ENCODE assay signal across 8 cellular contexts in genomic region chr9:134689320-134690181, GRCh38. TPM values are rescaled to one million over a fixed set of nuclear protein-coding genes. Genes with fewer than 3 reads are reported as not detected.
DNase-seq lines count a peak whose midpoint lies in the region; ATAC-seq, FAIRE-seq and TF ChIP-seq lines count a peak whose summit lies in the region.

No MANE protein-coding gene starts in this region.

- H3K9ac ChIP-seq in HepG2 (ENCODE audit: insufficient read depth, low read depth, low read length) = no peak overlapping the region

- TF ChIP-seq POLR2A in HepG2 (IDR thresholded peaks at IDR 0.05; ENCODE audit: insufficient read depth in 1 of 2, low read depth in 2 of 2, low read length in 2 of 2) (no peak), thyroid gland (IDR thresholded peaks at IDR 0.05) (no peak)

- no peak overlapping the region for H3K27ac ChIP-seq in HepG2 (ENCODE audit: extremely low read length, insufficient read depth, low read length)
- no peak overlapping the region for H3K27ac ChIP-seq in thyroid gland

- H3K27me3 ChIP-seq in HepG2 (ENCODE audit: control insufficient read depth in 1 of 2, insufficient read depth in 2 of 2, low read length in 2 of 2) (peaks cover 5 to 43% of the 10 kb centered on the region in 2 experiments; a peak in 4 of 5 replicates), thyroid gland (no peaks in the 10 kb centered on the region)

- no peak overlapping the region for H3K4me3 ChIP-seq in choroid plexus epithelial cell (ENCODE audit: low read depth, low read length)
- H3K4me3 ChIP-seq in HepG2 (replicated peaks in 1 of 3; ENCODE audit: insufficient read depth in 1 of 3, low read depth in 2 of 3, low read length in 3 of 3) = no peak overlapping the region
- no peak overlapping the region for H3K4me3 ChIP-seq in thyroid gland (replicated peaks in 1 of 3)

- no peaks in the 10 kb centered on the region for H3K4me1 ChIP-seq in HepG2 (ENCODE audit: insufficient read depth, low read length)
- H3K4me1 ChIP-seq in thyroid gland = no peaks in the 10 kb centered on the region

- WGBS in HepG2 (ENCODE audit: low lambda C conversion rate) = 19% methylated on average over 13 of the region's 20 CpGs
- WGBS in thyroid gland, 2 donors = 47 to 56% methylated on average over 19 of the region's 20 CpGs

- H2AFZ ChIP-seq in HepG2 (ENCODE audit: low read length) = no peak overlapping the region

- in situ Hi-C loops in HepG2 (cut with HindIII; ENCODE audit: extremely low pct_ligation_motif_present, low pct_unique_long_range_greater_than_20kb) = no loop called here

- no peaks in the 10 kb centered on the region for H3K9me3 Mint-ChIP-seq in activated T-cell treated with anti-CD3 and anti-CD28 coated beads, Interleukin-2, amount 50 U/mL, for 4 hours

- peaks cover 7% of the 10 kb centered on the region for H3K4me1 Mint-ChIP-seq in activated T-cell treated with anti-CD3 and anti-CD28 coated beads, Interleukin-2, amount 50 U/mL, for 4 hours (ENCODE audit: low read depth)

- no peaks in the 10 kb centered on the region; the same call in 1 of the 2 replicates for H4K20me1 ChIP-seq in HepG2 (ENCODE audit: insufficient read depth, low read length)

- no peaks in the 10 kb centered on the region for H3K36me3 ChIP-seq in HepG2 (replicated peaks in 1 of 2; ENCODE audit: control insufficient read depth in 1 of 2, insufficient read depth in 2 of 2, low read length in 2 of 2)
- H3K36me3 ChIP-seq in thyroid gland = no peaks in the 10 kb centered on the region

- no peaks in the 10 kb centered on the region for H3K36me3 Mint-ChIP-seq in activated T-cell treated with anti-CD3 and anti-CD28 coated beads, Interleukin-2, amount 50 U/mL, for 4 hours (ENCODE audit: insufficient read depth)

- intact Hi-C loops in HepG2 (cut with micrococcal nuclease; ENCODE audit: unreplicated experiment) = no loop called here
- intact Hi-C loops in thyroid gland (cut with DNase I) = no loop called here

- TF ChIP-seq CTCF in choroid plexus epithelial cell (conservative IDR thresholded peaks at IDR 0.05; ENCODE audit: low read depth, low read length) = peak; percentile 85
- peak; percentile 79 for TF ChIP-seq CTCF in HepG2 (CRISPR knock-in tag; IDR thresholded peaks at IDR 0.05)
- peak; percentile 41 to 86 (median 62) for TF ChIP-seq CTCF in thyroid gland (IDR thresholded peaks at IDR 0.05)

- H3K79me2 ChIP-seq in HepG2 (ENCODE audit: insufficient read depth, low read length) = no peaks in the 10 kb centered on the region

- TF ChIP-seq EP300 in HepG2 (IDR thresholded peaks at IDR 0.05; ENCODE audit: low read depth in 2 of 2, low read length in 2 of 2) (no peak), HepG2 (CRISPR knock-in tag; IDR thresholded peaks at IDR 0.05; ENCODE audit: borderline replicate concordance) (no peak)

- TF ChIP-seq RAD21 in HepG2 (CRISPR knock-in tag; IDR thresholded peaks at IDR 0.05) = peak; percentile 9; the same call in 1 of the 2 replicates

- no peak overlapping the region for H3K4me3 Mint-ChIP-seq in activated T-cell treated with anti-CD3 and anti-CD28 coated beads, Interleukin-2, amount 50 U/mL, for 4 hours

- POLR2A ChIA-PET in HepG2 (lab: Yijun Ruan, JAX) = no interaction called here

- H3K9me3 ChIP-seq in HepG2 (ENCODE audit: low read length) (peaks cover 10% of the 10 kb centered on the region), thyroid gland (no peaks in the 10 kb centered on the region)

- H3K4me2 ChIP-seq in HepG2 (ENCODE audit: low read depth, low read length) = no peak overlapping the region

- CTCF ChIA-PET in HepG2 (lab: Yijun Ruan, JAX; ENCODE audit: low intra/inter-chr PET ratio, low total read pairs) = no interaction called here

- FAIRE-seq in HepG2 (lab: Jason Lieb, UNC) = no peak

- peaks cover 3% of the 10 kb centered on the region for H3K27me3 Mint-ChIP-seq in activated T-cell treated with anti-CD3 and anti-CD28 coated beads, Interleukin-2, amount 50 U/mL, for 4 hours (ENCODE audit: low read depth)

- ATAC-seq in activated T-cell treated with anti-CD3 and anti-CD28 coated beads, Interleukin-2, amount 50 U/mL, for 4 hours = no peak
- ATAC-seq in HepG2 (peak; percentile 93), HG03520 (IDR thresholded peaks at IDR 0.05; ENCODE audit: unreplicated experiment) (no peak)

- no TSS peak for BruUV-seq in HepG2 (replicated peaks; lab: Mats Ljungman, UMichigan)

- DNase-seq in activated T-cell treated with anti-CD3 and anti-CD28 coated beads, Interleukin-2, amount 50 U/mL, for 1 hour = peak; percentile 30
- DNase-seq in activated T-cell treated with anti-CD3 and anti-CD28 coated beads, Interleukin-2, amount 50 U/mL, for 4 hours = no peak
- DNase-seq in NCI-H345 (lab: John Stamatoyannopoulos, UW) (peak; percentile 46), choroid plexus epithelial cell (ENCODE audit: low read depth) (peak; percentile 69), HepG2 (ENCODE audit: low spot score) (peak; percentile 10), thyroid gland (peak; percentile 58 to 61), NCI-H1930 (lab: John Stamatoyannopoulos, UW) (no peak)

TF ChIP-seq in HepG2, 621 proteins besides CTCF, POLR2A, EP300 and RAD21:
- TF ChIP-seq, protein P1, sequence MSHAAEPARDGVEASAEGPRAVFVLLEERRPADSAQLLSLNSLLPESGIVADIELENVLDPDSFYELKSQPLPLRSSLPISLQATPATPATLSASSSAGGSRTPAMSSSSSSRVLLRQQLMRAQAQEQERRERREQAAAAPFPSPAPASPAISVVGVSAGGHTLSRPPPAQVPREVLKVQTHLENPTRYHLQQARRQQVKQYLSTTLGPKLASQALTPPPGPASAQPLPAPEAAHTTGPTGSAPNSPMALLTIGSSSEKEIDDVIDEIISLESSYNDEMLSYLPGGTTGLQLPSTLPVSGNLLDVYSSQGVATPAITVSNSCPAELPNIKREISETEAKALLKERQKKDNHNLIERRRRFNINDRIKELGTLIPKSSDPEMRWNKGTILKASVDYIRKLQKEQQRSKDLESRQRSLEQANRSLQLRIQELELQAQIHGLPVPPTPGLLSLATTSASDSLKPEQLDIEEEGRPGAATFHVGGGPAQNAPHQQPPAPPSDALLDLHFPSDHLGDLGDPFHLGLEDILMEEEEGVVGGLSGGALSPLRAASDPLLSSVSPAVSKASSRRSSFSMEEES (CRISPR knock-in tag; IDR thresholded peaks at IDR 0.05) = no peak
- no peak for TF ChIP-seq ZNF460 (CRISPR knock-in tag; IDR thresholded peaks at IDR 0.05; ENCODE audit: borderline replicate concordance)
- peak; percentile 34; the same call in 1 of the 2 replicates for TF ChIP-seq STAG1 (CRISPR knock-in tag; IDR thresholded peaks at IDR 0.05)
- peak; percentile 74; the same call in 1 of the 2 replicates for TF ChIP-seq ZNF329 (CRISPR knock-in tag; IDR thresholded peaks at IDR 0.05; ENCODE audit: low read depth)
- no peak for TF ChIP-seq ARNT (IDR thresholded peaks at IDR 0.05)
- TF ChIP-seq MIER2 (CRISPR knock-in tag; IDR thresholded peaks at IDR 0.05) = no peak
- TF ChIP-seq NFIB (CRISPR knock-in tag; IDR thresholded peaks at IDR 0.05; ENCODE audit: borderline replicate concordance) = no peak
- no peak for TF ChIP-seq ZSCAN20 (CRISPR knock-in tag; IDR thresholded peaks at IDR 0.05; ENCODE audit: borderline replicate concordance)
- TF ChIP-seq XRCC5 (optimal IDR thresholded peaks at IDR 0.05; ENCODE audit: low read length) = peak; percentile 54

RNA-seq across cellular contexts. Expression of gene COL5A1, which starts 47.9 kb away (rescaled TPM):
- total RNA-seq in activated T-cell treated with anti-CD3 and anti-CD28 coated beads, Interleukin-2, amount 50 U/mL, for 4 hours = under 1 TPM; 0.14 to 0.30 (median 0.21) TPM
- total RNA-seq in HepG2 (2016; rRNA removed; fragmentation: Illumina TruSeq; extraction: Trizol) (not detected in 2 replicates), thyroid gland (10 to 100 TPM in 2 of 4 donors, 1 to 10 TPM in 2; 4.8 to 16.5 (median 9.4) TPM)
- not detected in 2 replicates for total RNA-seq in HepG2 (2016; cell fraction: cytosol; rRNA removed; fragmentation: Illumina TruSeq; extraction: Trizol; ENCODE audit: low read depth)
- not detected in 2 replicates for total RNA-seq in HepG2 (2016; cell fraction: insoluble cytoplasmic fraction; rRNA removed; fragmentation: Illumina TruSeq; extraction: Trizol)
- not detected in 2 replicates for total RNA-seq in HepG2 (2016; cell fraction: membrane; rRNA removed; fragmentation: Illumina TruSeq; extraction: Trizol)
- not detected in 2 replicates for total RNA-seq in HepG2 (2016; cell fraction: nucleus; rRNA removed; fragmentation: Illumina TruSeq; extraction: Trizol)
- polyA plus RNA-seq in HepG2 (2011; rRNA removed) = under 0.01 TPM in 1 of 2 replicates, not detected in the other
- polyA plus RNA-seq in HepG2 (2011; cell fraction: cytosol; rRNA removed) = under 0.01 TPM in 1 of 2 replicates, not detected in the other
- polyA plus RNA-seq in HepG2 (2011; cell fraction: nucleus; rRNA removed) = 0.07 and 0.08 TPM in 2 replicates
- not detected in 2 replicates for polyA plus RNA-seq in HepG2 (2012)
- polyA plus RNA-seq in HepG2 (2016; cell fraction: cytosol; fragmentation: Illumina TruSeq; extraction: Trizol; ENCODE audit: low read depth) = not detected in 2 replicates
- polyA plus RNA-seq in HepG2 (2016; cell fraction: insoluble cytoplasmic fraction; fragmentation: Illumina TruSeq; extraction: Trizol; ENCODE audit: low read depth) = not detected in 2 replicates
- polyA plus RNA-seq in HepG2 (2016; cell fraction: membrane; fragmentation: Illumina TruSeq; extraction: Trizol; ENCODE audit: low read depth) = not detected in 2 replicates
- polyA plus RNA-seq in HepG2 (2016; cell fraction: nucleus; fragmentation: Illumina TruSeq; extraction: Trizol; ENCODE audit: insufficient read depth, low read depth) = 0.19 TPM in 1 of 2 replicates, not detected in the other
- polyA minus RNA-seq in HepG2 (2011; rRNA and poly(A)+ RNA removed; ENCODE audit: low replicate concordance) = 0.04 and 20.3 TPM in 2 replicates
- 0.20 TPM in 1 of 2 replicates, not detected in the other for polyA minus RNA-seq in HepG2 (2011; cell fraction: cytosol; rRNA and poly(A)+ RNA removed)
- not detected in 2 replicates for polyA minus RNA-seq in HepG2 (2011; cell fraction: nucleus; rRNA and poly(A)+ RNA removed)

Comparison
In these comparisons a context has a peak if more than half of its experiments do, and no peak if none do; other contexts are left out.
1. DNase-seq: peak in activated T-cell treated with anti-CD3 and anti-CD28 coated beads, Interleukin-2, amount 50 U/mL, for 1 hour (single experiment), NCI-H345 (single experiment), choroid plexus epithelial cell (single experiment), HepG2 (single experiment) and thyroid gland (2 of 2); none in activated T-cell treated with anti-CD3 and anti-CD28 coated beads, Interleukin-2, amount 50 U/mL, for 4 hours (single experiment) and NCI-H1930 (0 of 2).
2. RNA of gene COL5A1, which starts 47.9 kb away (total RNA-seq): 4.8 to 16.5 TPM in thyroid gland; 0.14 to 0.30 TPM in activated T-cell treated with anti-CD3 and anti-CD28 coated beads, Interleukin-2, amount 50 U/mL, for 4 hours and not detected in HepG2; every median in the first group is over 4 times any median in the second.
3. Peak in every context shown above with its lines, with median percentiles within 50 percentile points of each other: CTCF ChIP-seq.